Comparison of ENCODE assay signal across 10 cellular contexts in the genomic region with DNA sequence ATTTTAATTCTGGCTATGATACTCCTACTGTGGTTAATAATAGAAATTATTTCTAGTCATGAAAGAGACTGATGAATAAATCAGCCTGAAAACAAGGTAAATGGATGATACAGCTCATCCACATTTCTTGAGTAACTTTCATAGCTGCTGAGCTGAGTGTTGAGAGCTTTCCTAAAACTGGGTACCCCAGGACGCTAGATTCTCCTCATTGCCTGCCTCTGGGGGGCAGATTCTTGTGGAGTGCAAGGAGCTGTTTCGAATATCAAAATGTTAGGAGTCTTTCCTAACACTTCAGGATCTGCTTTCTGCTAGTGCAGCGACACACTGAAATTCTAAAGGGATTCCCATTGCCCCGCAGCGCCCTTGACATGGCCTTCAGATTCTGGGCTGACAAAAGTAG. TPM values are rescaled to one million over a fixed set of nuclear protein-coding genes. Genes with fewer than 3 reads are reported as not detected.
A peak's percentile ranks its signal among the peaks of the same experiment; 100 is the strongest.
DNase-seq lines count a peak whose midpoint lies in the region; TF ChIP-seq lines count a peak whose summit lies in the region.
"Had no signal": no experiment of that assay in that cellular context is flagged by ENCODE, and none has a peak within 500 bp of the region (broad histone marks: within the 10 kb centered on the region; RNA-seq: fewer than 3 reads in every experiment).

No MANE protein-coding gene starts in this region.

- H3K9me3 ChIP-seq in DOHH2 (ENCODE audit: control insufficient read depth, insufficient read depth, low read length) (no peaks in the 10 kb centered on the region), HUES48 (ENCODE audit: control insufficient read depth, insufficient read depth, low read length) (no peaks in the 10 kb centered on the region), adipocyte (ENCODE audit: control insufficient read depth, low read length) (no peaks in the 10 kb centered on the region)
- H3K9me3 ChIP-seq: spleen had no signal

- no peak overlapping the region for H2BK120ac ChIP-seq in mesendoderm (ENCODE audit: low read depth, low read length)

- peak overlapping the region; percentile 93 for H3K4me2 ChIP-seq in DOHH2 (ENCODE audit: low read length)
- no peak overlapping the region for H3K4me2 ChIP-seq in mesendoderm (ENCODE audit: low read length)

- peaks cover 12% of the 10 kb centered on the region for H3K79me1 ChIP-seq in mesendoderm (ENCODE audit: low read length)

- peak; percentile 54 for TF ChIP-seq CTCF in DOHH2 (IDR thresholded peaks at IDR 0.05; ENCODE audit: low read depth, low read length, poor library complexity, severe bottlenecking)

- H3K36me3 ChIP-seq in DOHH2 (ENCODE audit: control insufficient read depth, low read length), result peaks cover 62% of the 10 kb centered on the region
- peaks cover 16% of the 10 kb centered on the region for H3K36me3 ChIP-seq in HUES48 (ENCODE audit: control insufficient read depth, insufficient read depth, low read length)
- H3K36me3 ChIP-seq in adipocyte (ENCODE audit: control insufficient read depth, insufficient read depth, low read length, severe bottlenecking), result no peaks in the 10 kb centered on the region
- H3K36me3 ChIP-seq in mesendoderm (ENCODE audit: control insufficient read depth, insufficient read depth, low read length), result no peaks in the 10 kb centered on the region
- H3K36me3 ChIP-seq: spleen had no signal

- H3K27ac ChIP-seq in DOHH2 (ENCODE audit: low read depth, low read length) (peak overlapping the region; percentile 100), HUES48 (ENCODE audit: low read depth, low read length) (peak overlapping the region; percentile 4), mesendoderm (ENCODE audit: low read depth, low read length) (no peak overlapping the region)
- H3K27ac ChIP-seq: spleen had no signal

- H3K4me3 ChIP-seq in DOHH2 (ENCODE audit: low read length) (peak overlapping the region; percentile 74), HUES48 (ENCODE audit: low read depth, low read length) (peak overlapping the region; percentile 87; the same call in 1 of the 2 replicates), adipocyte (ENCODE audit: low read length) (no peak overlapping the region), mesendoderm (ENCODE audit: low read length) (no peak overlapping the region)

- H2AK5ac ChIP-seq in mesendoderm (ENCODE audit: low read length), result no peak overlapping the region

- H3K9me2 ChIP-seq in DOHH2 (replicated peaks; ENCODE audit: control insufficient read depth, low read length), result no peaks in the 10 kb centered on the region

- no peak overlapping the region for H4K5ac ChIP-seq in mesendoderm (ENCODE audit: low read length)

- no peaks in the 10 kb centered on the region for H4K20me1 ChIP-seq in DOHH2 (ENCODE audit: control insufficient read depth, insufficient read depth, low read depth, low read length)

- H3K23ac ChIP-seq in mesendoderm (ENCODE audit: low read length), result no peak overlapping the region

- peaks cover 89% of the 10 kb centered on the region for H3K4me1 ChIP-seq in DOHH2 (ENCODE audit: control insufficient read depth, low read length)
- peaks cover 28% of the 10 kb centered on the region for H3K4me1 ChIP-seq in HUES48 (ENCODE audit: control insufficient read depth, insufficient read depth, low read length)
- H3K4me1 ChIP-seq in adipocyte (ENCODE audit: control insufficient read depth, insufficient read depth, low read length), result peaks cover 8% of the 10 kb centered on the region
- H3K4me1 ChIP-seq in mesendoderm (ENCODE audit: control insufficient read depth, low read depth, low read length), result peaks cover 13% of the 10 kb centered on the region

- H3K4ac ChIP-seq in mesendoderm (ENCODE audit: low read depth, low read length), result no peak overlapping the region

- H3K9ac ChIP-seq in HUES48 (ENCODE audit: low read depth, low read length), result no peak overlapping the region
- H3K9ac ChIP-seq in adipocyte (ENCODE audit: low read length), result no peak overlapping the region
- no peak overlapping the region for H3K9ac ChIP-seq in mesendoderm (ENCODE audit: low read length)

- H2BK5ac ChIP-seq in mesendoderm (ENCODE audit: low read length), result no peak overlapping the region

- no peak overlapping the region for H3K18ac ChIP-seq in mesendoderm (ENCODE audit: low read length)

- H3K27me3 ChIP-seq in DOHH2 (ENCODE audit: control insufficient read depth, low read length) (no peaks in the 10 kb centered on the region), HUES48 (ENCODE audit: control insufficient read depth, insufficient read depth, low read length) (no peaks in the 10 kb centered on the region), adipocyte (replicated peaks; ENCODE audit: control insufficient read depth, insufficient read depth, low read length) (no peaks in the 10 kb centered on the region), mesendoderm (ENCODE audit: insufficient read depth, low read length, poor library complexity) (no peaks in the 10 kb centered on the region)
- H3K27me3 ChIP-seq: spleen had no signal

- H3F3A ChIP-seq in DOHH2 (ENCODE audit: control insufficient read depth, insufficient read depth), result peaks cover 44% of the 10 kb centered on the region

- no peak overlapping the region for H4K8ac ChIP-seq in mesendoderm (ENCODE audit: low read depth, low read length)

- no peak overlapping the region for H2BK15ac ChIP-seq in mesendoderm (replicated peaks; ENCODE audit: low read depth)

- WGBS in mesendoderm (ENCODE audit: extremely low coverage, insufficient coverage, low lambda C conversion rate), result no CpG with 5 or more reads among the region's 5 CpGs

- DNase-seq in adipocyte (ENCODE audit: low read depth), result peak; percentile 8
- peak; percentile 42 for DNase-seq in mesendoderm
- no peak for DNase-seq in D341Med (ENCODE audit: low spot score)
- no peak for DNase-seq in NCI-H2196 (lab: John Stamatoyannopoulos, UW; ENCODE audit: unreplicated experiment)
- DNase-seq in stimulated activated CD4-positive, alpha-beta T cell treated with anti-CD3 and anti-CD28 coated beads, Interleukin-1b, Interleukin-23, amount 100 ng/mL, for 48 hours, result no peak
- DNase-seq in GM19240 (ENCODE audit: insufficient read length, low spot score), result no peak
- DNase-seq: naive thymus-derived CD4-positive, alpha-beta T cell; spleen had no signal

- peaks cover 82% of the 10 kb centered on the region for H3K79me2 ChIP-seq in DOHH2 (ENCODE audit: control insufficient read depth, low read length)
- H3K79me2 ChIP-seq in mesendoderm (ENCODE audit: control insufficient read depth, insufficient read depth, low read length), result peaks cover 20% of the 10 kb centered on the region

- H3K56ac ChIP-seq in mesendoderm (ENCODE audit: low read length), result no peak overlapping the region

RNA-seq across cellular contexts. Expression of a gene that starts 2.1 kb away (rescaled TPM):
- polyA plus RNA-seq in mesendoderm (2013, experiment 1 of 2), result 45.3 TPM
- 45.1 TPM for polyA plus RNA-seq in mesendoderm (2013, experiment 2 of 2)

Comparison
In these comparisons a context has a peak if more than half of its experiments do, and no peak if none do; other contexts are left out.
1. H3K4me3 ChIP-seq: peak in DOHH2 (single experiment) and HUES48 (single experiment); none in adipocyte (single experiment) and mesendoderm (single experiment).
2. DNase-seq: peak in adipocyte (single experiment) and mesendoderm (single experiment); none in D341Med (single experiment), NCI-H2196 (single experiment), stimulated activated CD4-positive, alpha-beta T cell treated with anti-CD3 and anti-CD28 coated beads, Interleukin-1b, Interleukin-23, amount 100 ng/mL, for 48 hours (single experiment) and GM19240 (single experiment).